ENCODE assay signal across 8 cellular contexts in the genomic region with DNA sequence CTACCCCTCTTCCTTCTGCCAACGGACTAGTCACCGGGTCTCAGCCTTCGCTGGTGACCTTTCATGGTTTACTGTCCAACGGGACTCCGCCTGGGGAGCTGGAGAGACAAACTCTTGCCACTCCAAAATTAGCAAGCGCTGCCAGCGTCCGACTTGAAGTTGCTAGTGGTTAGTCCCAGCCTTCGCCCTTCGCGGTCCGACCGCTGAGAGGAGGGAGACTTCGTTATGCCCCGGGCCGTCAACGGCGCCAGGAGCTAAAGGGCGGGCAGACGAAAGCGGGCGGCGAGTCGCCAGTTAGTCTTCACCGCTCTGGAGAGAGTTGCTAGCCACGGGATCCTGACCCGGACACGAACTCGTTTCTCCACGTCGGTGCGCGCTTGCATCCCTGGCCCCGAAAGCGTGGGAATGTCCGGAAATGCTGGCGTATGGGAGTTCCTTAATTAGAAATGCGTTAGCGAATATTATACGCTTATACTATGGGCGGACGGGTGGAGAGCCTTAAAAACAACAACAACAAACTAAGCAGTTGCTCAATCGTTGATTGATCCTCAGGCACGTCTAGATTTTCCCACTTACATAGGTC. TPM values are rescaled to one million over a fixed set of nuclear protein-coding genes. Genes with fewer than 3 reads are reported as not detected.
DNase-seq lines count a peak whose midpoint lies in the region; ATAC-seq and TF ChIP-seq lines count a peak whose summit lies in the region.

No MANE protein-coding gene starts in this region.

- H3K27ac Mint-ChIP-seq in CD8-positive, alpha-beta memory T cell: peak overlapping the region; percentile 96 to 100 (median 99)
- peak overlapping the region; percentile 99 to 100 (median 99) for H3K27ac Mint-ChIP-seq in IgD-negative memory B cell
- peak overlapping the region; percentile 99 for H3K27ac Mint-ChIP-seq in activated B cell treated with CpG ODN at 0.5 μM for 24 hours
- peak overlapping the region; percentile 100 for H3K27ac Mint-ChIP-seq in stimulated activated effector memory CD8-positive, alpha-beta T cell treated with anti-CD3 and anti-CD28 coated beads, Interleukin-12 subunit alpha, Interleukin-12 subunit beta, amount 100 ng/mL, for 72 hours

- TF ChIP-seq CTCF in activated B cell treated with CpG ODN at 0.5 μM for 24 hours (IDR thresholded peaks at IDR 0.05) (no peak), lung (IDR thresholded peaks at IDR 0.05; ENCODE audit: control extremely low read depth, extremely low read depth) (no peak)

- peaks cover 0 to 3% (median 0%) of the 10 kb centered on the region in 5 donors for H3K9me3 Mint-ChIP-seq in CD8-positive, alpha-beta memory T cell
- H3K9me3 Mint-ChIP-seq in IgD-negative memory B cell (peaks cover 0 to 5% (median 0%) of the 10 kb centered on the region in 3 donors), activated B cell treated with CpG ODN at 0.5 μM for 24 hours (no peaks in the 10 kb centered on the region)
- H3K9me3 Mint-ChIP-seq in stimulated activated effector memory CD8-positive, alpha-beta T cell treated with anti-CD3 and anti-CD28 coated beads, Interleukin-12 subunit alpha, Interleukin-12 subunit beta, amount 100 ng/mL, for 72 hours: no peaks in the 10 kb centered on the region

- H3K4me1 Mint-ChIP-seq in CD8-positive, alpha-beta memory T cell: peaks cover 51 to 66% (median 61%) of the 10 kb centered on the region in 3 donors
- H3K4me1 Mint-ChIP-seq in IgD-negative memory B cell: peaks cover 20 to 35% (median 32%) of the 10 kb centered on the region in 3 donors
- peaks cover 47% of the 10 kb centered on the region for H3K4me1 Mint-ChIP-seq in activated B cell treated with CpG ODN at 0.5 μM for 24 hours
- peaks cover 46% of the 10 kb centered on the region for H3K4me1 Mint-ChIP-seq in stimulated activated effector memory CD8-positive, alpha-beta T cell treated with anti-CD3 and anti-CD28 coated beads, Interleukin-12 subunit alpha, Interleukin-12 subunit beta, amount 100 ng/mL, for 72 hours

- H3K36me3 ChIP-seq in CD8-positive, alpha-beta memory T cell (ENCODE audit: insufficient read depth, low read length): no peaks in the 10 kb centered on the region
- H3K36me3 ChIP-seq in lung (ENCODE audit: control insufficient read depth in 2 of 2, insufficient read depth in 2 of 2, low read length in 2 of 2): no peaks in the 10 kb centered on the region

- H3K4me3 ChIP-seq in CD8-positive, alpha-beta memory T cell (ENCODE audit: low read length): peak overlapping the region; percentile 94
- peak overlapping the region; percentile 80 for H3K4me3 ChIP-seq in lung

- 0% methylated on average over 44 of the region's 44 CpGs for WGBS in lung, 2 donors

- intact Hi-C loops in activated B cell treated with CpG ODN at 0.5 μM for 24 hours (cut with micrococcal nuclease): loop anchor here (1.0 to 5.0 kb wide), 3 partner anchors 13 to 568 kb away; no protein-coding TSS in a partner anchor

- H3K4me3 Mint-ChIP-seq in CD8-positive, alpha-beta memory T cell: peak overlapping the region; percentile 92 to 99 (median 99)
- peak overlapping the region; percentile 95 to 99 (median 98) for H3K4me3 Mint-ChIP-seq in IgD-negative memory B cell
- H3K4me3 Mint-ChIP-seq in activated B cell treated with CpG ODN at 0.5 μM for 24 hours: peak overlapping the region; percentile 97
- H3K4me3 Mint-ChIP-seq in stimulated activated effector memory CD8-positive, alpha-beta T cell treated with anti-CD3 and anti-CD28 coated beads, Interleukin-12 subunit alpha, Interleukin-12 subunit beta, amount 100 ng/mL, for 72 hours: peak overlapping the region; percentile 96

- POLR2A ChIA-PET in CD8-positive, alpha-beta memory T cell (lab: Charles Lee): interaction anchor here (0.8 to 0.9 kb wide), 2 partner anchors 49 to 355 kb away, joined by 4 read pairs; a partner anchor contains a TSS
- POLR2A ChIA-PET in activated B cell treated with CpG ODN at 0.5 μM for 24 hours (lab: Charles Lee): interaction anchor here (0.5 to 2.3 kb wide), 6 partner anchors 8 to 489 kb away, joined by 3 to 16 read pairs (median 3); a partner anchor contains a TSS

- H3K4me1 ChIP-seq in CD8-positive, alpha-beta memory T cell (ENCODE audit: insufficient read depth, low read length): peaks cover 18% of the 10 kb centered on the region
- H3K4me1 ChIP-seq in lung (ENCODE audit: control insufficient read depth in 2 of 2, insufficient read depth in 2 of 2, low read length in 2 of 2): peaks cover 0 to 3% of the 10 kb centered on the region in 2 donors

- H3K27ac ChIP-seq in CD8-positive, alpha-beta memory T cell (ENCODE audit: low read depth, low read length): peak overlapping the region; percentile 91
- H3K27ac ChIP-seq in lung (ENCODE audit: low read depth in 1 of 2, low read length in 1 of 2): peak overlapping the region; percentile 78 to 93

- peaks cover 13 to 36% of the 10 kb centered on the region in 2 donors for H3K27me3 Mint-ChIP-seq in CD8-positive, alpha-beta memory T cell
- peaks cover 4% of the 10 kb centered on the region for H3K27me3 Mint-ChIP-seq in IgD-negative memory B cell
- H3K27me3 Mint-ChIP-seq in activated B cell treated with CpG ODN at 0.5 μM for 24 hours: peaks cover 2% of the 10 kb centered on the region

- DNase-seq in CD8-positive, alpha-beta memory T cell: peak in 3 of 5 donors; percentile 15 to 65 (median 16)
- DNase-seq in activated B cell treated with CpG ODN at 0.5 μM for 24 hours (no peak), lung (ENCODE audit: low spot score) (peak; percentile 52)
- peak; percentile 30 for DNase-seq in effector CD4-positive, alpha-beta T cell
- no peak for DNase-seq in stimulated activated effector memory CD8-positive, alpha-beta T cell treated with anti-CD3 and anti-CD28 coated beads, Interleukin-12 subunit alpha, Interleukin-12 subunit beta, amount 100 ng/mL, for 72 hours (ENCODE audit: low spot score in 2 of 2)

- H3K9me3 ChIP-seq in CD8-positive, alpha-beta memory T cell (ENCODE audit: low read length): no peaks in the 10 kb centered on the region
- no peaks in the 10 kb centered on the region for H3K9me3 ChIP-seq in lung (ENCODE audit: control insufficient read depth in 2 of 2, insufficient read depth in 1 of 2, low read length in 1 of 2)

- H3K27me3 ChIP-seq in CD8-positive, alpha-beta memory T cell (ENCODE audit: insufficient read depth, low read length, poor library complexity, severe bottlenecking): no peaks in the 10 kb centered on the region
- no peaks in the 10 kb centered on the region for H3K27me3 ChIP-seq in lung (ENCODE audit: control insufficient read depth, insufficient read depth)

- peaks cover 4 to 39% (median 7%) of the 10 kb centered on the region in 3 donors for H3K36me3 Mint-ChIP-seq in CD8-positive, alpha-beta memory T cell
- peaks cover 4% of the 10 kb centered on the region for H3K36me3 Mint-ChIP-seq in IgD-negative memory B cell
- H3K36me3 Mint-ChIP-seq in activated B cell treated with CpG ODN at 0.5 μM for 24 hours (ENCODE audit: low read depth): peaks cover 25% of the 10 kb centered on the region
- H3K36me3 Mint-ChIP-seq in stimulated activated effector memory CD8-positive, alpha-beta T cell treated with anti-CD3 and anti-CD28 coated beads, Interleukin-12 subunit alpha, Interleukin-12 subunit beta, amount 100 ng/mL, for 72 hours: peaks cover 64% of the 10 kb centered on the region

- CTCF ChIA-PET in CD8-positive, alpha-beta memory T cell (lab: Charles Lee): interaction anchor here (1.6 kb wide), 1 partner anchor 13 kb away, joined by 6 read pairs; no protein-coding TSS in a partner anchor
- CTCF ChIA-PET in activated B cell treated with CpG ODN at 0.5 μM for 24 hours (lab: Charles Lee): interaction anchor here (1.2 to 2.4 kb wide), 3 partner anchors 15 to 514 kb away, joined by 3 to 6 read pairs (median 3); a partner anchor contains a TSS

- ATAC-seq in GM19463 (IDR thresholded peaks at IDR 0.05; ENCODE audit: unreplicated experiment): peak; percentile 1
- ATAC-seq in activated B cell treated with CpG ODN at 0.5 μM for 24 hours (ENCODE audit: low read depth): no peak
- ATAC-seq in lung (ENCODE audit: insufficient read depth, low FRiP score): peak; percentile 1
- ATAC-seq in stimulated activated effector memory CD8-positive, alpha-beta T cell treated with anti-CD3 and anti-CD28 coated beads, Interleukin-12 subunit alpha, Interleukin-12 subunit beta, amount 100 ng/mL, for 72 hours: peak; percentile 37
- ATAC-seq in GM18870 (IDR thresholded peaks at IDR 0.05; ENCODE audit: unreplicated experiment): no peak

RNA-seq across cellular contexts. Expression of a gene that starts 0.7 kb away (rescaled TPM):
- total RNA-seq in CD8-positive, alpha-beta memory T cell: 100 to 1,000 TPM; 120 to 123 TPM
- polyA plus RNA-seq in CD8-positive, alpha-beta memory T cell: 45.0 TPM
- polyA plus RNA-seq in IgD-negative memory B cell (49.6 TPM), lung (10 to 100 TPM; 13.0 to 56.0 TPM)
- total RNA-seq in activated B cell treated with CpG ODN at 0.5 μM for 24 hours (35.2 and 40.4 TPM in 2 replicates), lung (100 to 1,000 TPM in 1 of 2 donors, 10 to 100 TPM in 1; 56.5 to 258 TPM)

RNA-seq across cellular contexts. Expression of a gene that starts 1.1 kb away (rescaled TPM):
- 10 to 100 TPM in 1 of 2 experiments, 1 to 10 TPM in 1; 9.4 to 12.9 TPM for total RNA-seq in CD8-positive, alpha-beta memory T cell
- polyA plus RNA-seq in CD8-positive, alpha-beta memory T cell: 3.0 TPM
- polyA plus RNA-seq in IgD-negative memory B cell: 3.8 TPM
- total RNA-seq in activated B cell treated with CpG ODN at 0.5 μM for 24 hours: 20.8 and 26.7 TPM in 2 replicates
- total RNA-seq in lung: 100 to 1,000 TPM in 1 of 2 donors, 10 to 100 TPM in 1; 33.2 to 114 TPM
- polyA plus RNA-seq in lung: 10 to 100 TPM; 13.1 to 22.6 TPM

RNA-seq across cellular contexts. Expression of a gene that starts 49.4 kb away (rescaled TPM):
- total RNA-seq in CD8-positive, alpha-beta memory T cell: 10 to 100 TPM; 30.7 to 31.4 TPM
- polyA plus RNA-seq in CD8-positive, alpha-beta memory T cell: 25.1 TPM
- polyA plus RNA-seq in IgD-negative memory B cell (21.6 TPM), lung (1 to 10 TPM; 1.1 to 2.1 TPM)
- total RNA-seq in activated B cell treated with CpG ODN at 0.5 μM for 24 hours (23.4 TPM in 2 replicates), lung (10 to 100 TPM in 1 of 2 donors, 1 to 10 TPM in 1; 4.2 to 12.5 TPM)

Comparison
In these comparisons a context has a peak if more than half of its experiments do, and no peak if none do; other contexts are left out.
1. DNase-seq: peak in CD8-positive, alpha-beta memory T cell (3 of 5), effector CD4-positive, alpha-beta T cell (single experiment) and lung (single experiment); none in activated B cell treated with CpG ODN at 0.5 μM for 24 hours (single experiment) and stimulated activated effector memory CD8-positive, alpha-beta T cell treated with anti-CD3 and anti-CD28 coated beads, Interleukin-12 subunit alpha, Interleukin-12 subunit beta, amount 100 ng/mL, for 72 hours (0 of 2).
2. ATAC-seq: peak in GM19463 (single experiment), lung (single experiment) and stimulated activated effector memory CD8-positive, alpha-beta T cell treated with anti-CD3 and anti-CD28 coated beads, Interleukin-12 subunit alpha, Interleukin-12 subunit beta, amount 100 ng/mL, for 72 hours (single experiment); none in activated B cell treated with CpG ODN at 0.5 μM for 24 hours (single experiment) and GM18870 (single experiment).
3. Peak in every context shown above with its lines, with median percentiles within 50 percentile points of each other: H3K27ac Mint-ChIP-seq and H3K4me3 Mint-ChIP-seq.